12 cellular contexts compared by ENCODE assay signal in genomic region chr1:21313146-21313885, GRCh38. TPM values are rescaled to one million over a fixed set of nuclear protein-coding genes. Genes with fewer than 3 reads are reported as not detected.
DNase-seq lines count a peak whose midpoint lies in the region; ATAC-seq and TF ChIP-seq lines count a peak whose summit lies in the region.
"Had no signal": no experiment of that assay in that cellular context is flagged by ENCODE, and none has a peak within 500 bp of the region (broad histone marks: within the 10 kb centered on the region; RNA-seq: fewer than 3 reads in every experiment).

No MANE protein-coding gene starts in this region.

- H3F3A ChIP-seq in smooth muscle cell (ENCODE audit: low read depth) = peaks cover 43% of the 10 kb centered on the region

- H3K4me1 ChIP-seq in H9 (ENCODE audit: insufficient read depth, low read length) = peaks cover 15% of the 10 kb centered on the region; the same call in 1 of the 2 replicates
- peaks cover 28% of the 10 kb centered on the region for H3K4me1 ChIP-seq in smooth muscle cell (ENCODE audit: low read depth)

- H3K27me3 Mint-ChIP-seq in H9 (ENCODE audit: low read depth) = no peaks in the 10 kb centered on the region
- peaks cover 4% of the 10 kb centered on the region for H3K27me3 Mint-ChIP-seq in glutamatergic neuron (ENCODE audit: unreplicated experiment)
- H3K27me3 Mint-ChIP-seq in activated CD4-positive, alpha-beta T cell treated with anti-CD3 and anti-CD28 coated beads for 36 hours = no peaks in the 10 kb centered on the region
- H3K27me3 Mint-ChIP-seq: naive B cell had no signal

- ATAC-seq in HG03108 (IDR thresholded peaks at IDR 0.05; ENCODE audit: unreplicated experiment) (no peak), HG02623 (IDR thresholded peaks at IDR 0.05; ENCODE audit: unreplicated experiment) (no peak)
- ATAC-seq in activated CD4-positive, alpha-beta T cell treated with anti-CD3 and anti-CD28 coated beads for 36 hours = no peak
- ATAC-seq: activated CD4-positive, CD25-positive, alpha-beta regulatory T cell treated with anti-CD3 and anti-CD28 coated beads, Interleukin-2, amount 50 U/mL, for 24 hours had no signal

- H3K4me3 Mint-ChIP-seq in H9 (peak overlapping the region in 1 of 2 experiments; percentile 18; a peak in 1 of 5 replicates), glutamatergic neuron (ENCODE audit: unreplicated experiment) (peak overlapping the region; percentile 35)
- H3K4me3 Mint-ChIP-seq in activated CD4-positive, alpha-beta T cell treated with anti-CD3 and anti-CD28 coated beads for 36 hours = no peak overlapping the region

- TF ChIP-seq CTCF in H9 (conservative IDR thresholded peaks at IDR 0.05) = no peak
- no peak for TF ChIP-seq CTCF in glutamatergic neuron (IDR thresholded peaks at IDR 0.05; ENCODE audit: partially characterized antibody, unreplicated experiment)
- no peak for TF ChIP-seq CTCF in smooth muscle cell (IDR thresholded peaks at IDR 0.05; ENCODE audit: borderline replicate concordance, insufficient read depth, poor library complexity, severe bottlenecking)

- no peak overlapping the region for H3K9ac ChIP-seq in H9 (ENCODE audit: extremely low read depth, insufficient read length, low read length)
- no peak overlapping the region for H3K9ac ChIP-seq in smooth muscle cell (ENCODE audit: low read depth)

- H2BK120ac ChIP-seq in H9 (ENCODE audit: low read depth, low read length, poor library complexity, severe bottlenecking) = no peak overlapping the region

- H2BK5ac ChIP-seq in H9 (ENCODE audit: insufficient read length, low read length) = no peak overlapping the region

- H3K4me1 Mint-ChIP-seq in H9 = peaks cover 49 to 60% of the 10 kb centered on the region in 2 experiments
- H3K4me1 Mint-ChIP-seq in glutamatergic neuron (ENCODE audit: low read depth, unreplicated experiment) = peaks cover 36% of the 10 kb centered on the region
- peaks cover 54% of the 10 kb centered on the region for H3K4me1 Mint-ChIP-seq in activated CD4-positive, alpha-beta T cell treated with anti-CD3 and anti-CD28 coated beads for 36 hours

- no peak overlapping the region for H4K91ac ChIP-seq in H9 (ENCODE audit: insufficient read length, low read depth, low read length)

- no CpG with 5 or more reads among the region's 6 CpGs for WGBS in H9 (ENCODE audit: extremely low coverage, insufficient read length, low lambda C conversion rate)
- WGBS in smooth muscle cell (ENCODE audit: low lambda C conversion rate) = 43% methylated on average over 6 of the region's 6 CpGs

- no peak overlapping the region for H4K8ac ChIP-seq in H9 (replicated peaks; ENCODE audit: insufficient read length, low read depth, low read length)

- H3K27ac ChIP-seq in H9 (ENCODE audit: insufficient read length, low read depth, low read length) (no peak overlapping the region), smooth muscle cell (ENCODE audit: low read depth) (peak overlapping the region; percentile 94)

- POLR2A ChIA-PET in activated CD4-positive, alpha-beta T cell treated with anti-CD3 and anti-CD28 coated beads for 36 hours (lab: Charles Lee) = no interaction called here

- H2BK15ac ChIP-seq in H9 (ENCODE audit: low read depth, low read length) = no peak overlapping the region

- H4K20me1 ChIP-seq in H9 (ENCODE audit: control insufficient read depth, insufficient read depth, insufficient read length) (no peaks in the 10 kb centered on the region), smooth muscle cell (ENCODE audit: low read depth) (peaks cover 35% of the 10 kb centered on the region)

- H3K4ac ChIP-seq in H9 (ENCODE audit: low read depth, low read length) = no peak overlapping the region

- H2BK20ac ChIP-seq in H9 (ENCODE audit: low read depth, low read length, poor library complexity, severe bottlenecking) = no peak overlapping the region

- CTCF ChIA-PET in activated CD4-positive, alpha-beta T cell treated with anti-CD3 and anti-CD28 coated beads for 36 hours (lab: Charles Lee) = interaction anchor here (0.6 to 4.2 kb wide), 6 partner anchors 21 to 180 kb away, joined by 3 to 20 read pairs (median 3); no protein-coding TSS in a partner anchor

- H2BK12ac ChIP-seq in H9 (ENCODE audit: insufficient read length, low read depth, low read length) = no peak overlapping the region

- no peaks in the 10 kb centered on the region for H3K23me2 ChIP-seq in H9 (ENCODE audit: insufficient read length, low read depth, low read length, poor library complexity, severe bottlenecking)

- H3K23ac ChIP-seq in H9 (ENCODE audit: insufficient read length, low read depth, low read length) = no peak overlapping the region

- H3K14ac ChIP-seq in H9 (ENCODE audit: insufficient read depth, low read length) = no peak overlapping the region; the same call in 1 of the 2 replicates

- no peak overlapping the region for H3K18ac ChIP-seq in H9 (ENCODE audit: insufficient read length, low read depth, low read length)

- intact Hi-C loops in activated CD4-positive, alpha-beta T cell treated with anti-CD3 and anti-CD28 coated beads for 36 hours (cut with DNase I, micrococcal nuclease) = no loop called here

- no peak overlapping the region for H3K56ac ChIP-seq in H9 (ENCODE audit: insufficient read length, low read depth, low read length)

- H3K36me3 ChIP-seq in smooth muscle cell (ENCODE audit: low read depth) = no peaks in the 10 kb centered on the region

- no peak overlapping the region for H4K5ac ChIP-seq in H9 (ENCODE audit: insufficient read length, low read depth, low read length)

- no peak overlapping the region for H2AK5ac ChIP-seq in H9 (ENCODE audit: insufficient read length, low read length)

- no peak overlapping the region for H3K4me2 ChIP-seq in H9 (ENCODE audit: insufficient read depth, insufficient read length, low read length)
- H3K4me2 ChIP-seq in smooth muscle cell = peak overlapping the region; percentile 57

- H2AFZ ChIP-seq in H9 (ENCODE audit: low read length) (no peak overlapping the region), smooth muscle cell (ENCODE audit: low read depth) (no peak overlapping the region)

- H3K79me2 ChIP-seq in H9 (ENCODE audit: insufficient read depth, low read length) (no peaks in the 10 kb centered on the region), smooth muscle cell (ENCODE audit: low read depth) (peaks cover 84% of the 10 kb centered on the region)

- no peak overlapping the region for H3T11ph ChIP-seq in H9 (ENCODE audit: low read length)

- H3K27me3 ChIP-seq in H9 (ENCODE audit: insufficient read depth, low read length) (no peaks in the 10 kb centered on the region), smooth muscle cell (ENCODE audit: low read depth) (no peaks in the 10 kb centered on the region)

- DNase-seq in H9 = no peak
- peak; percentile 31 for DNase-seq in T1000 (lab: John Stamatoyannopoulos, UW)
- DNase-seq in glutamatergic neuron = peak; percentile 81
- DNase-seq in smooth muscle cell (lab: John Stamatoyannopoulos, UW; ENCODE audit: unreplicated experiment) = no peak
- no peak for DNase-seq in NAMALWA (ENCODE audit: low spot score)
- DNase-seq in activated CD4-positive, alpha-beta T cell treated with anti-CD3 and anti-CD28 coated beads for 36 hours = no peak
- DNase-seq: MM.1S, naive B cell, OCI-M1 had no signal

- no peak overlapping the region for H3K4me3 ChIP-seq in smooth muscle cell

- H3K27ac Mint-ChIP-seq in H9 (peak overlapping the region; percentile 63 to 83 (median 70); a peak in 6 of 7 replicates), glutamatergic neuron (ENCODE audit: unreplicated experiment) (peak overlapping the region; percentile 96)
- no peak overlapping the region for H3K27ac Mint-ChIP-seq in activated CD4-positive, alpha-beta T cell treated with anti-CD3 and anti-CD28 coated beads for 36 hours

- H3K36me3 Mint-ChIP-seq in H9 (ENCODE audit: insufficient read depth in 1 of 3, low read depth in 3 of 3) (peaks cover 3 to 5% (median 4%) of the 10 kb centered on the region in 3 experiments; a peak in 6 of 7 replicates), glutamatergic neuron (ENCODE audit: unreplicated experiment) (no peaks in the 10 kb centered on the region)
- H3K36me3 Mint-ChIP-seq in activated CD4-positive, alpha-beta T cell treated with anti-CD3 and anti-CD28 coated beads for 36 hours (ENCODE audit: low read depth) = peaks cover 32% of the 10 kb centered on the region

- no peaks in the 10 kb centered on the region for H3K9me3 ChIP-seq in H9 (ENCODE audit: control insufficient read depth, low read depth, low read length)
- H3K9me3 ChIP-seq in smooth muscle cell (replicated peaks; ENCODE audit: low read depth) = no peaks in the 10 kb centered on the region

- no peaks in the 10 kb centered on the region for H3K79me1 ChIP-seq in H9 (ENCODE audit: insufficient read depth, low read depth, low read length, poor library complexity, severe bottlenecking)

- H3K9me3 Mint-ChIP-seq in H9 (peaks cover 0 to 3% of the 10 kb centered on the region in 2 experiments; a peak in 2 of 5 replicates), glutamatergic neuron (ENCODE audit: unreplicated experiment) (peaks cover 8% of the 10 kb centered on the region)
- no peaks in the 10 kb centered on the region for H3K9me3 Mint-ChIP-seq in activated CD4-positive, alpha-beta T cell treated with anti-CD3 and anti-CD28 coated beads for 36 hours (ENCODE audit: low read depth)

RNA-seq across cellular contexts. Expression of gene ECE1, which starts 23.1 kb away (rescaled TPM):
- 27.7 and 31.1 TPM in 2 replicates for total RNA-seq in H9 (2021)
- 36.1 TPM for total RNA-seq in glutamatergic neuron (ENCODE audit: unreplicated experiment)
- total RNA-seq in smooth muscle cell = 63.8 and 129 TPM in 2 replicates
- 101 and 108 TPM in 2 replicates for polyA plus RNA-seq in smooth muscle cell
- 100 to 1,000 TPM; 130 to 162 TPM for total RNA-seq in activated CD4-positive, alpha-beta T cell treated with anti-CD3 and anti-CD28 coated beads for 36 hours

Comparison
In these comparisons a context has a peak if more than half of its experiments do, and no peak if none do; other contexts are left out.
1. DNase-seq: peak in T1000 (single experiment) and glutamatergic neuron (single experiment); none in H9 (single experiment), smooth muscle cell (single experiment), NAMALWA (single experiment) and activated CD4-positive, alpha-beta T cell treated with anti-CD3 and anti-CD28 coated beads for 36 hours (single experiment).